In genomic region chr1:46303038-46303871, GRCh38 we compare ENCODE assay signal across 8 cellular contexts. TPM values are rescaled to one million over a fixed set of nuclear protein-coding genes. Genes with fewer than 3 reads are reported as not detected.
DNase-seq lines count a peak whose midpoint lies in the region; ATAC-seq and TF ChIP-seq lines count a peak whose summit lies in the region.

LRRC41 (minus strand) TSS chr1:46303616; CDS start chr1:46303322, 294 bp downstream.
UQCRH (plus strand) TSS chr1:46303698; CDS start chr1:46303767, 69 bp downstream.

- H3K36me3 Mint-ChIP-seq in activated naive CD4-positive, alpha-beta T cell treated with anti-CD3 and anti-CD28 coated beads, Interleukin-2, amount 50 U/mL, for 72 hours = peaks cover 20 to 30% of the 10 kb centered on the region in 2 donors

- no peaks in the 10 kb centered on the region for H3K9me3 Mint-ChIP-seq in activated naive CD4-positive, alpha-beta T cell treated with anti-CD3 and anti-CD28 coated beads, Interleukin-2, amount 50 U/mL, for 72 hours

- DNase-seq in GM10266 (ENCODE audit: extremely low spot score) = peak; percentile 93
- DNase-seq in NCI-H1092 treated with DMSO at 0.1 percent for 48 hours (lab: John Stamatoyannopoulos, UW) = peak; percentile 94
- peak; percentile 96 for DNase-seq in SKM-1 (lab: John Stamatoyannopoulos, UW; ENCODE audit: unreplicated experiment)
- peak; percentile 92 to 96 for DNase-seq in activated naive CD4-positive, alpha-beta T cell treated with anti-CD3 and anti-CD28 coated beads, Interleukin-2, amount 50 U/mL, for 72 hours (ENCODE audit: low spot score in 2 of 2)
- DNase-seq in glomerular endothelial cell (ENCODE audit: extremely low read depth, low read depth, low spot score) = peak; percentile 93
- peak; percentile 96 for DNase-seq in occipital lobe (lab: John Stamatoyannopoulos, UW)

- TF ChIP-seq CTCF in GM10266 (IDR thresholded peaks at IDR 0.05; ENCODE audit: control insufficient read depth, insufficient read depth, low read depth, missing control alignments) = peak; percentile 17

- peak within 1 kb of the TSS; percentile 89 for H3K27ac ChIP-seq in temporal lobe (ENCODE audit: low read depth, low read length)

- peak within 1 kb of the TSS; percentile 99 for H3K27ac Mint-ChIP-seq in activated naive CD4-positive, alpha-beta T cell treated with anti-CD3 and anti-CD28 coated beads, Interleukin-2, amount 50 U/mL, for 72 hours

- peak; percentile 87 for ATAC-seq in HG02610 (IDR thresholded peaks at IDR 0.05; ENCODE audit: unreplicated experiment)
- peak; percentile 84 to 89 for ATAC-seq in activated naive CD4-positive, alpha-beta T cell treated with anti-CD3 and anti-CD28 coated beads, Interleukin-2, amount 50 U/mL, for 72 hours

RNA-seq across cellular contexts. Expression of gene LRRC41, which starts in this region (rescaled TPM):
- 10 to 100 TPM; 29.2 to 38.2 TPM for total RNA-seq in activated naive CD4-positive, alpha-beta T cell treated with anti-CD3 and anti-CD28 coated beads, Interleukin-2, amount 50 U/mL, for 72 hours
- 82.7 and 94.9 TPM in 2 replicates for total RNA-seq in glomerular endothelial cell
- total RNA-seq in occipital lobe = 50.8 TPM
- 41.1 TPM for total RNA-seq in temporal lobe

RNA-seq across cellular contexts. Expression of gene UQCRH, which starts in this region (rescaled TPM):
- 100 to 1,000 TPM; 341 to 376 TPM for total RNA-seq in activated naive CD4-positive, alpha-beta T cell treated with anti-CD3 and anti-CD28 coated beads, Interleukin-2, amount 50 U/mL, for 72 hours
- total RNA-seq in glomerular endothelial cell (273 and 455 TPM in 2 replicates), occipital lobe (219 TPM), temporal lobe (190 TPM)

Comparison
In these comparisons a context has a peak if more than half of its experiments do, and no peak if none do; other contexts are left out.
1. Peak in every context shown above with its lines: DNase-seq, ATAC-seq and H3K27ac ChIP-seq.